ENCODE assay signal across 14 cellular contexts in genomic region chr6:21150644-21151043, GRCh38.
DNase-seq lines count a peak whose midpoint lies in the region; ATAC-seq, FAIRE-seq and TF ChIP-seq lines count a peak whose summit lies in the region.
"Had no signal": no experiment of that assay in that cellular context is flagged by ENCODE, and none has a peak within 500 bp of the region (broad histone marks: within the 10 kb centered on the region; RNA-seq: fewer than 3 reads in every experiment).

No MANE protein-coding gene starts in this region.

- DNase-seq in SK-N-SH (peak; percentile 10), keratinocyte (ENCODE audit: low read depth, low spot score) (no peak), neural crest cell (ENCODE audit: low read depth, low spot score) (no peak), thyroid gland (no peak), AML-193 (lab: John Stamatoyannopoulos, UW) (no peak), AG20443 (ENCODE audit: low spot score) (no peak)
- DNase-seq: CD4-positive, CD25-positive, alpha-beta regulatory T cell; DMS53 had no signal

- H3K27ac ChIP-seq in SK-N-SH (ENCODE audit: low read depth in 2 of 2, low read length in 1 of 2) (peak overlapping the region in 1 of 2 experiments; percentile 71; a peak in 2 of 4 replicates), keratinocyte (ENCODE audit: control insufficient read depth, insufficient read depth, low read length) (no peak overlapping the region), thyroid gland (peak overlapping the region in 2 of 3 donors; percentile 33 to 34)
- H3K27ac ChIP-seq: 22Rv1; BLaER1 treated with 17β-estradiol and CSF1 and Interleukin-3, amounts not matched to agents 10 nM and 100 nM had no signal

- no peaks in the 10 kb centered on the region for H3K9me3 Mint-ChIP-seq in neural crest cell
- H3K9me3 Mint-ChIP-seq: CD4-positive, CD25-positive, alpha-beta regulatory T cell had no signal

- ATAC-seq in SK-N-SH treated with all-trans-retinoic acid at 6 μM for 48 hours (no peak), GM18861 (IDR thresholded peaks at IDR 0.05; ENCODE audit: unreplicated experiment) (no peak)

- H3K4me2 ChIP-seq in SK-N-SH: no peak overlapping the region
- no peak overlapping the region for H3K4me2 ChIP-seq in keratinocyte (ENCODE audit: control insufficient read depth, extremely low read depth, insufficient read depth, low read depth, low read length)
- H3K4me2 ChIP-seq: BLaER1 treated with 17β-estradiol and CSF1 and Interleukin-3, amounts not matched to agents 10 nM and 100 nM had no signal

- CTCF ChIA-PET in SK-N-SH (lab: Yijun Ruan, JAX): interaction anchor here (0.9 kb wide), 1 partner anchor 84 kb away, joined by 3 read pairs; no protein-coding TSS in a partner anchor

- POLR2A ChIA-PET in SK-N-SH (lab: Yijun Ruan, JAX): no interaction called here

- H3K4me1 Mint-ChIP-seq in neural crest cell: peaks cover 39% of the 10 kb centered on the region

- TF ChIP-seq EP300 in SK-N-SH (IDR thresholded peaks at IDR 0.05; ENCODE audit: borderline replicate concordance in 1 of 2, low read depth in 1 of 2, low read length in 1 of 2): no peak

- no peaks in the 10 kb centered on the region for H3K27me3 Mint-ChIP-seq in neural crest cell (ENCODE audit: low read depth)
- H3K27me3 Mint-ChIP-seq: CD4-positive, CD25-positive, alpha-beta regulatory T cell had no signal

- TF ChIP-seq CTCF in SK-N-SH (IDR thresholded peaks at IDR 0.05) (no peak), keratinocyte (optimal IDR thresholded peaks at IDR 0.05 in 1 of 3, IDR thresholded peaks at IDR 0.05 in 1 of 3, conservative IDR thresholded peaks at IDR 0.05 in 1 of 3; ENCODE audit: extremely low read depth in 1 of 3, insufficient read depth in 2 of 3, low read length in 3 of 3) (no peak), neural crest cell (conservative IDR thresholded peaks at IDR 0.05) (no peak), thyroid gland (IDR thresholded peaks at IDR 0.05) (no peak)

- no peaks in the 10 kb centered on the region for H3K9me1 ChIP-seq in keratinocyte (ENCODE audit: control insufficient read depth, extremely low read depth, insufficient read depth, low read length)

- TF ChIP-seq RAD21 in SK-N-SH (IDR thresholded peaks at IDR 0.05; ENCODE audit: low read length): no peak

- dilution Hi-C loops in keratinocyte (cut with MboI; ENCODE audit: extremely low pct_ligation_motif_present, low sequenced_read_pairs): no loop called here

- H3K4me3 Mint-ChIP-seq in neural crest cell: no peak overlapping the region
- H3K4me3 Mint-ChIP-seq: CD4-positive, CD25-positive, alpha-beta regulatory T cell had no signal

- 92% methylated on average over 1 of the region's 1 CpG for WGBS in SK-N-SH (ENCODE audit: low lambda C conversion rate)
- WGBS in thyroid gland, 2 donors: 95 to 97% methylated on average over 1 of the region's 1 CpG

- no peak overlapping the region for H2AFZ ChIP-seq in SK-N-SH (ENCODE audit: low read depth)
- no peak overlapping the region for H2AFZ ChIP-seq in keratinocyte (ENCODE audit: control insufficient read depth, low read length)

- H4K20me1 ChIP-seq in SK-N-SH (ENCODE audit: insufficient read depth) (no peaks in the 10 kb centered on the region), keratinocyte (ENCODE audit: control insufficient read depth, extremely low read depth, insufficient read depth, low read length) (no peaks in the 10 kb centered on the region)
- H4K20me1 ChIP-seq: BLaER1 treated with 17β-estradiol and CSF1 and Interleukin-3, amounts not matched to agents 10 nM and 100 nM had no signal

- H3K9me3 ChIP-seq in SK-N-SH (no peaks in the 10 kb centered on the region), keratinocyte (ENCODE audit: control insufficient read depth, low read depth, low read length) (no peaks in the 10 kb centered on the region), thyroid gland (no peaks in the 10 kb centered on the region)
- H3K9me3 ChIP-seq: BLaER1 treated with 17β-estradiol and CSF1 and Interleukin-3, amounts not matched to agents 10 nM and 100 nM; HAP-1 had no signal

- H3K4me1 ChIP-seq in SK-N-SH (ENCODE audit: control insufficient read depth in 1 of 2, insufficient read depth in 2 of 2, low read depth in 1 of 2, low read length in 1 of 2) (peaks cover 0 to 5% of the 10 kb centered on the region in 2 experiments; a peak in 3 of 4 replicates), keratinocyte (ENCODE audit: control insufficient read depth, extremely low read depth, insufficient read depth, low read length) (no peaks in the 10 kb centered on the region), thyroid gland (peaks cover 0 to 18% of the 10 kb centered on the region in 2 donors)

- FAIRE-seq in keratinocyte (lab: Jason Lieb, UNC): peak; percentile 5
- FAIRE-seq: H1 had no signal

- H3K27me3 ChIP-seq in SK-N-SH (ENCODE audit: insufficient read depth): no peaks in the 10 kb centered on the region
- H3K27me3 ChIP-seq in keratinocyte (ENCODE audit: control insufficient read depth, extremely low read depth, insufficient read depth, low read length): no peaks in the 10 kb centered on the region
- H3K27me3 ChIP-seq in thyroid gland: no peaks in the 10 kb centered on the region
- H3K27me3 ChIP-seq: BLaER1 treated with 17β-estradiol and CSF1 and Interleukin-3, amounts not matched to agents 10 nM and 100 nM had no signal

- no peaks in the 10 kb centered on the region for H3K36me3 Mint-ChIP-seq in neural crest cell (ENCODE audit: low read depth)

- TF ChIP-seq POLR2A in thyroid gland (IDR thresholded peaks at IDR 0.05): no peak

- H3K9me2 ChIP-seq in SK-N-SH: no peaks in the 10 kb centered on the region

- H3K79me2 ChIP-seq in SK-N-SH (ENCODE audit: insufficient read depth) (no peaks in the 10 kb centered on the region), keratinocyte (ENCODE audit: control insufficient read depth, insufficient read depth, low read length) (no peaks in the 10 kb centered on the region)

- no peaks in the 10 kb centered on the region for H3F3A ChIP-seq in SK-N-SH (replicated peaks; ENCODE audit: insufficient read depth)

- no peak overlapping the region for H3K4me3 ChIP-seq in SK-N-SH (ENCODE audit: low read depth in 2 of 2, low read length in 1 of 2)
- H3K4me3 ChIP-seq in keratinocyte (ENCODE audit: control insufficient read depth in 2 of 3, extremely low read depth in 1 of 3, insufficient read depth in 2 of 3, low read depth in 1 of 3, low read length in 3 of 3): no peak overlapping the region
- H3K4me3 ChIP-seq in thyroid gland (replicated peaks in 1 of 3): no peak overlapping the region
- H3K4me3 ChIP-seq: BLaER1 treated with 17β-estradiol and CSF1 and Interleukin-3, amounts not matched to agents 10 nM and 100 nM; HAP-1 had no signal

- H3K9ac ChIP-seq in SK-N-SH (no peak overlapping the region), keratinocyte (ENCODE audit: control insufficient read depth, extremely low read depth, insufficient read depth, low read length) (no peak overlapping the region)
- H3K9ac ChIP-seq: BLaER1 treated with 17β-estradiol and CSF1 and Interleukin-3, amounts not matched to agents 10 nM and 100 nM had no signal

- intact Hi-C loops in thyroid gland (cut with DNase I): no loop called here

- H3K36me3 ChIP-seq in SK-N-SH (replicated peaks in 1 of 2; ENCODE audit: control insufficient read depth in 1 of 2, insufficient read depth in 2 of 2, low read length in 1 of 2) (no peaks in the 10 kb centered on the region), keratinocyte (ENCODE audit: control insufficient read depth in 2 of 2, extremely low read depth in 1 of 2, insufficient read depth in 2 of 2, low read length in 2 of 2) (no peaks in the 10 kb centered on the region), thyroid gland (no peaks in the 10 kb centered on the region)
- H3K36me3 ChIP-seq: BLaER1 treated with 17β-estradiol and CSF1 and Interleukin-3, amounts not matched to agents 10 nM and 100 nM; HAP-1 had no signal

- peak overlapping the region; percentile 16 for H3K27ac Mint-ChIP-seq in neural crest cell (ENCODE audit: unreplicated experiment)
- H3K27ac Mint-ChIP-seq: CD4-positive, CD25-positive, alpha-beta regulatory T cell had no signal

TF ChIP-seq in SK-N-SH, 30 proteins besides CTCF, POLR2A, EP300 and RAD21 (continues in another document):
- TF ChIP-seq USF2 (IDR thresholded peaks at IDR 0.05; ENCODE audit: borderline replicate concordance, low read depth, low read length): no peak
- TF ChIP-seq TCF12 (IDR thresholded peaks at IDR 0.05): no peak
- TF ChIP-seq MAX (IDR thresholded peaks at IDR 0.05; ENCODE audit: low read depth): no peak
- TF ChIP-seq FOXJ3 (CRISPR knock-in tag; IDR thresholded peaks at IDR 0.05): no peak
- no peak for TF ChIP-seq TEAD4 (IDR thresholded peaks at IDR 0.05; ENCODE audit: borderline replicate concordance, insufficient read depth)
- no peak for TF ChIP-seq GABPA (IDR thresholded peaks at IDR 0.05; ENCODE audit: low read depth)

TF ChIP-seq in SK-N-SH treated with all-trans-retinoic acid at 6 μM for 48 hours, 23 proteins besides CTCF, POLR2A, EP300 and RAD21 (continues in another document):
- TF ChIP-seq ZFP3 (CRISPR knock-in tag; IDR thresholded peaks at IDR 0.05) (no peak), PPARA (CRISPR knock-in tag; IDR thresholded peaks at IDR 0.05; ENCODE audit: borderline replicate concordance) (no peak), CSRNP3 (CRISPR knock-in tag; IDR thresholded peaks at IDR 0.05) (no peak), CREB5 (CRISPR knock-in tag; IDR thresholded peaks at IDR 0.05; ENCODE audit: low read depth) (no peak)
